In the genomic region with DNA sequence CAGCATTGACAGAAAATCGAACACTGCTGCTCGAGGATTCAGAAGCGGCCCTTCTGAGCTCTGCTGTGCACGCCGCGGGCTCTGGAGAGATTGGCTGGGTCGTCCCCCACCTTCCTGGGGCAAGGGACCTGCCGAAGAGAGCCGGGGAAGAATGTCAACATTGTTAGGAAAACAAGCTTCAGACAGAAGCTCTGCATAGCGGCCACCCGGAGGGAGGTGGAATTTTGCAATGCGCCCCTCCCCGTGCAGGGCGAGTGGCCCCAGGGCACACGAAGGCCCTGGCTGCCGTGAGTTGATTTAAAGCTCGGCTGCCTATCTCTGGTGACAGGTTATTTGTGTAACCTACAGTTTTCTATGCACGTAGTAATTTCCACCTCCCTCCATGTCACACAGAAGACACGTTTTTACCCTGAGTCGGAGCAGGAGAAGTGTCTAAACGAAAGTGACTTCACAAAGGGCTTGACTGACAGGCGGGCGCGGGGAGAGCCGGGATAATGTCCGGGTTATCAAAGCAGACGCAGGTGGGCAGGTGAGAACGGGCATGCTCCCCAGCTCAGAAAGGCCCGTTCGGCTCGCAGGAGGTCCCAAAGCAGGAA, we compare ENCODE assay signal across 12 cellular contexts.
A peak's percentile ranks its signal among the peaks of the same experiment; 100 is the strongest.
DNase-seq lines count a peak whose midpoint lies in the region; ATAC-seq and TF ChIP-seq lines count a peak whose summit lies in the region.
"Had no signal": no experiment of that assay in that cellular context is flagged by ENCODE, and none has a peak within 500 bp of the region (broad histone marks: within the 10 kb centered on the region; RNA-seq: fewer than 3 reads in every experiment).

No MANE protein-coding gene starts in this region.

- H3K9me3 Mint-ChIP-seq in T-cell, result no peaks in the 10 kb centered on the region

- ATAC-seq in T-cell (replicated peaks in 1 of 4) (no peak), HG02623 (IDR thresholded peaks at IDR 0.05; ENCODE audit: unreplicated experiment) (no peak), GM21515 (IDR thresholded peaks at IDR 0.05; ENCODE audit: unreplicated experiment) (no peak)
- ATAC-seq: gastroesophageal sphincter had no signal

- CTCF ChIA-PET in HEK293 (lab: Yijun Ruan, JAX), result interaction anchor here (0.9 kb wide), 1 partner anchor 558 kb away, joined by 3 read pairs; no protein-coding TSS in a partner anchor
- CTCF ChIA-PET in T-cell (lab: Charles Lee), result no interaction called here

- H3K4me1 Mint-ChIP-seq in T-cell, result peaks cover 0 to 4% (median 0%) of the 10 kb centered on the region in 3 donors

- no peaks in the 10 kb centered on the region for H3K27me3 Mint-ChIP-seq in T-cell

- H3K4me3 Mint-ChIP-seq in T-cell, result peak overlapping the region in 2 of 3 donors; percentile 60 to 65

- H3K36me3 ChIP-seq in HEK293 (ENCODE audit: control insufficient read depth in 2 of 2, insufficient read depth in 1 of 2, low read length in 2 of 2), result no peaks in the 10 kb centered on the region
- H3K36me3 ChIP-seq: gastroesophageal sphincter had no signal

- POLR2A ChIA-PET in HEK293 (lab: Yijun Ruan, JAX), result no interaction called here
- POLR2A ChIA-PET in T-cell (lab: Charles Lee), result no interaction called here

- H3K9me3 ChIP-seq in HEK293 (ENCODE audit: control insufficient read depth, insufficient read depth, low read depth, low read length), result no peaks in the 10 kb centered on the region
- H3K9me3 ChIP-seq: gastroesophageal sphincter had no signal

- TF ChIP-seq CTCF in HEK293 (tag by site-specific recombination; IDR thresholded peaks at IDR 0.05), result no peak

- H3K36me3 Mint-ChIP-seq in T-cell, result no peaks in the 10 kb centered on the region

- peak overlapping the region in 1 of 2 donors; percentile 48 for H3K27ac Mint-ChIP-seq in T-cell

- H3K4me3 ChIP-seq in HEK293 (ENCODE audit: low read depth, low read length), result no peak overlapping the region

- DNase-seq in T-cell (peak in 1 of 34 experiments; percentile 17), iPS DF 19.7 (ENCODE audit: low read depth, low spot score) (peak; percentile 65), retina (peak; percentile 65), T-helper 9 cell (no peak)
- DNase-seq: aorta, GF-D8, NCI-H1694 treated with DMSO at 0.1 percent for 48 hours had no signal

- H3K27ac ChIP-seq in HEK293 (ENCODE audit: extremely low read depth, low read depth, low read length), result no peak overlapping the region
- H3K27ac ChIP-seq: gastroesophageal sphincter, HL-60 had no signal

- H3K4me1 ChIP-seq in HEK293 (ENCODE audit: control insufficient read depth, insufficient read depth, low read length), result no peaks in the 10 kb centered on the region

TF ChIP-seq in HEK293, 187 proteins besides CTCF, POLR2A, EP300 and RAD21:
- TF ChIP-seq OSR2 (tag by site-specific recombination; IDR thresholded peaks at IDR 0.05), result no peak
- TF ChIP-seq SP7 (tag by site-specific recombination; IDR thresholded peaks at IDR 0.05), result peak; percentile 69
- TF ChIP-seq GLIS1 (tag by site-specific recombination; IDR thresholded peaks at IDR 0.05), result peak; percentile 84
- peak; percentile 75 for TF ChIP-seq ZNF341 (tag by site-specific recombination; IDR thresholded peaks at IDR 0.05; ENCODE audit: low read depth)
- peak; percentile 61 for TF ChIP-seq ZIC2 (tag by site-specific recombination; IDR thresholded peaks at IDR 0.05)
- TF ChIP-seq ZBTB8A (tag by site-specific recombination; IDR thresholded peaks at IDR 0.05), result peak; percentile 77
- no peak for TF ChIP-seq ZNF548 (tag by site-specific recombination; IDR thresholded peaks at IDR 0.05)
